ENCODE assay signal across 8 cellular contexts in the genomic region with DNA sequence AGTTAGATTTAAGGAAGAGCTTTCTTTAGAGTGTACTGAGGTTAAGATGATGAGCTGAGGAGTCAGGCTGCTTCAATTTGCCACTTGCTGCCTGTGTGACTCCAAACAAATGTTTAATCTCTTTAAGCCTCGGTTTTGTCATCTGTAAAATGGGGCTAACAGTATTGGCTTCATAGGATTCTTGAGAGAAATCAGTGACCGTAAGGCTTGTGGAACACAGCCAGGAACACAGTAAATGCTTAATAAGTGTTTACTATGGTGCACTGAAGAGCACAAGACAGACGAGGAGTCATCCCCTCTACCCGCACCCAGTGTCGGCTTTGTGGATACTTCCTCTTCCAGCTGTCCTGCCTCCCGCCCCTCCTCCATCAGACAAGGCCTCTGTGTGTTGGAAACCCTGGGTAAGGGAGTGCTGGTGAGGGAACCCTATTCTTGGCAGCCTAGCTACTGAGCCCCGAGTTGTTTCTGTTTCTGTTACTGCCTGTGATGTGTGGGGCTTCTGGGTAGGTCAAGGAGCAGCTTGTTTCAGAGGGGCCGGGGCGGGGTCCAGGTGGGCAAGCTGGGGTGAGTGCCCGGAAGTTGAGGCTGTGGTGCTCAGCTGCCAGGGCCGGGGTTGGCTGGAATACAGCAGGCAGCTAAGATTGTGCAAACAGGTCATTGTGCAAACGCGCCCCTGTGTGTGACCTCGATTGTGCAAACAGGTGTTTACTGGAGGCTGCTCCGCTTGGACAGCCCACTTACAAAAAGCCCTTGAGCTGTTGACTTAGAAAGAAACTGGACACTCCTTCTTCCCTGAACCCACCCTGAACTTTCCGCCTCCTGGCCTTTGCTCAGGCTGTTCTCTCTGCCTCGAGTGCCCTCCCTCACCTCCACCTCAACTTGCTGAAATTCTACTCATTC. TPM values are rescaled to one million over a fixed set of nuclear protein-coding genes. Genes with fewer than 3 reads are reported as not detected.
DNase-seq lines count a peak whose midpoint lies in the region; ATAC-seq and TF ChIP-seq lines count a peak whose summit lies in the region.

No MANE protein-coding gene starts in this region.

- DNase-seq in SHP77 (lab: John Stamatoyannopoulos, UW) (peak; percentile 68 to 79), heart right ventricle (peak; percentile 37 to 38), sciatic nerve (ENCODE audit: low spot score) (peak; percentile 73), brain microvascular endothelial cell (no peak), NCI-H345 (lab: John Stamatoyannopoulos, UW) (no peak)
- no peak for DNase-seq in stimulated activated CD4-positive, alpha-beta T cell treated with anti-CD3 and anti-CD28 coated beads, Interleukin-4, amount 100 ng/mL, for 24 hours

- no peaks in the 10 kb centered on the region for H3K9me3 ChIP-seq in heart right ventricle

- ATAC-seq in heart right ventricle (peak; percentile 54 to 79 (median 64)), sciatic nerve (peak; percentile 84), HG03095 (IDR thresholded peaks at IDR 0.05; ENCODE audit: unreplicated experiment) (no peak)

- H3K27me3 ChIP-seq in heart right ventricle (peaks cover 0 to 8% (median 0%) of the 10 kb centered on the region in 7 donors), brain microvascular endothelial cell (replicated peaks) (no peaks in the 10 kb centered on the region)

- H3K4me3 ChIP-seq in heart right ventricle (no peak overlapping the region), brain microvascular endothelial cell (ENCODE audit: low read depth, low read length) (no peak overlapping the region)

- H3K27me3 Mint-ChIP-seq in IgD-negative memory B cell, result peaks cover 3% of the 10 kb centered on the region

- H3K4me1 Mint-ChIP-seq in IgD-negative memory B cell, result peaks cover 15 to 16% (median 16%) of the 10 kb centered on the region in 3 donors

- H3K4me3 Mint-ChIP-seq in IgD-negative memory B cell, result peak overlapping the region; percentile 49 to 78 (median 63)

- TF ChIP-seq CTCF in heart right ventricle (IDR thresholded peaks at IDR 0.05), result no peak
- no peak for TF ChIP-seq CTCF in brain microvascular endothelial cell (IDR thresholded peaks at IDR 0.05; ENCODE audit: low read depth, low read length, missing control alignments)

- intact Hi-C loops in heart right ventricle (cut with DNase I), result no loop called here
- intact Hi-C loops in sciatic nerve (cut with DNase I), result no loop called here

- peak overlapping the region in 1 of 3 donors; percentile 56 for H3K27ac Mint-ChIP-seq in IgD-negative memory B cell

- H3K27ac ChIP-seq in heart right ventricle, result peak overlapping the region in 3 of 10 donors; percentile 21 to 86 (median 35)
- no peak overlapping the region for H3K27ac ChIP-seq in brain microvascular endothelial cell

- 73 to 81% methylated on average over 17 of the region's 17 CpGs for WGBS in heart right ventricle, 2 donors

- H3K36me3 Mint-ChIP-seq in IgD-negative memory B cell, result no peaks in the 10 kb centered on the region

- in situ Hi-C loops in brain microvascular endothelial cell (cut with HindIII; ENCODE audit: low pct_ligation_motif_present, low sequenced_read_pairs), result no loop called here

- H3K36me3 ChIP-seq in heart right ventricle, result no peaks in the 10 kb centered on the region
- no peaks in the 10 kb centered on the region for H3K36me3 ChIP-seq in brain microvascular endothelial cell (replicated peaks)

- no peaks in the 10 kb centered on the region for H3K9me3 Mint-ChIP-seq in IgD-negative memory B cell

- peaks cover 0 to 35% (median 5%) of the 10 kb centered on the region in 9 donors for H3K4me1 ChIP-seq in heart right ventricle

RNA-seq across cellular contexts. Expression of gene CSF3R, which starts 4.0 kb away (rescaled TPM):
- polyA plus RNA-seq in IgD-negative memory B cell (1.9 TPM), heart right ventricle (1 to 10 TPM; 2.0 to 4.2 TPM)
- total RNA-seq in heart right ventricle (10 to 100 TPM in 1 of 10 donors, 1 to 10 TPM in 9; 1.8 to 13.9 (median 4.5) TPM), sciatic nerve (57.3 TPM)

RNA-seq across cellular contexts. Expression of gene MRPS15, which starts 22.5 kb away (rescaled TPM):
- polyA plus RNA-seq in IgD-negative memory B cell (72.0 TPM), heart right ventricle (100 to 1,000 TPM; 162 to 505 TPM)
- total RNA-seq in heart right ventricle (100 to 1,000 TPM in 6 of 10 donors, 10 to 100 TPM in 4; 86.1 to 118 (median 104) TPM), sciatic nerve (41.5 TPM)

RNA-seq across cellular contexts. Expression of gene OSCP1, which starts 36.4 kb away (rescaled TPM):
- 0.74 TPM for polyA plus RNA-seq in IgD-negative memory B cell
- 1 to 10 TPM; 5.3 to 9.6 (median 7.7) TPM for total RNA-seq in heart right ventricle
- 1 to 10 TPM; 2.1 to 9.2 TPM for polyA plus RNA-seq in heart right ventricle
- total RNA-seq in sciatic nerve, result 9.8 TPM

Comparison
In these comparisons a context has a peak if more than half of its experiments do, and no peak if none do; other contexts are left out.
1. DNase-seq: peak in SHP77 (2 of 2), heart right ventricle (2 of 2) and sciatic nerve (single experiment); none in brain microvascular endothelial cell (single experiment), stimulated activated CD4-positive, alpha-beta T cell treated with anti-CD3 and anti-CD28 coated beads, Interleukin-4, amount 100 ng/mL, for 24 hours (single experiment) and NCI-H345 (single experiment).